In the genomic region with DNA sequence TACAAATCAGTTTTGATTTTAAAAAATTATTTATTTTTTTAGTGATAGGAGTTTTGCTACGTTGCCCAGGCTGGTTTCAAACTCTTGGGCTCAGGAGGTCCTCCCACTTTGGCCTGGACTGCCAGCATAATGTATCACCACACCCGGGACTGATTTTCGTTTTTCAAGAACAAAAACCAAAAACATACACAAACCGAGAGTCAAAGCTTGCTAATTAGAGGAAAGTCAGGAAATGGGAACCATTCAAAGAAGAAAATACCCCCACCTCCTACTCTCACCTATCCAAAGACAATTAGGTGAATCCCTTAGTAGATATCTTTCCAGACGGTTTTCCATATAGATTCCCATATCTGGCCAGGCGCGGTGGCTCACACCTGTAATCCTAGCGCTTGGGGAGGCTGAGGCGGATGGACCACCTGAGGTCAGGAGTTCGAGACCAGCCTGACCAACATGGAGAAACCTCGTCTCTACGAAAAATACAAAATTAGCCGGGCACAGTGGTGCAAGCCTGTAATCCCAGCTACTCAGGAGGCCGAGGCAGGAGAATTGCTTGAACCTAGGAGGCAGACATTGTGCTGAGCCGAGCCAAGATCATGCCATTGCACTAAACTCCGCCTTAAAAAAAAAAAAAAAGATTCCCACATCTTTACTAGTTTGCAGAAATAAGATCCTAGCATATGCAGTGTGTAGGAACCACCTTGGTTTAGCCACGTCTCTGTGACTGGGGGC, we compare ENCODE assay signal across 12 cellular contexts. TPM values are rescaled to one million over a fixed set of nuclear protein-coding genes. Genes with fewer than 3 reads are reported as not detected.
A peak's percentile ranks its signal among the peaks of the same experiment; 100 is the strongest.
DNase-seq lines count a peak whose midpoint lies in the region; ATAC-seq and TF ChIP-seq lines count a peak whose summit lies in the region.
"Had no signal": no experiment of that assay in that cellular context is flagged by ENCODE, and none has a peak within 500 bp of the region (broad histone marks: within the 10 kb centered on the region; RNA-seq: fewer than 3 reads in every experiment).

No MANE protein-coding gene starts in this region.

- H3K27me3 ChIP-seq in Peyer's patch = no peaks in the 10 kb centered on the region
- no peaks in the 10 kb centered on the region for H3K27me3 ChIP-seq in vagina
- H3K27me3 ChIP-seq: pancreas had no signal

- TF ChIP-seq POLR2A in Peyer's patch (IDR thresholded peaks at IDR 0.05) = no peak
- no peak for TF ChIP-seq POLR2A in vagina (IDR thresholded peaks at IDR 0.05)

- H3K36me3 Mint-ChIP-seq in stimulated activated naive CD8-positive, alpha-beta T cell treated with anti-CD3 and anti-CD28 coated beads, Interleukin-15, Interleukin-2, amounts not matched to agents 100 ng/mL and 50 ng/mL, for 24 hours (ENCODE audit: low read depth) = peaks cover 32% of the 10 kb centered on the region
- H3K36me3 Mint-ChIP-seq in effector memory CD8-positive, alpha-beta T cell (ENCODE audit: insufficient read depth) = peaks cover 52% of the 10 kb centered on the region
- H3K36me3 Mint-ChIP-seq: brain had no signal

- ATAC-seq in stimulated activated naive CD8-positive, alpha-beta T cell treated with anti-CD3 and anti-CD28 coated beads, Interleukin-15, Interleukin-2, amounts not matched to agents 100 U/mL and 50 U/mL, for 24 hours = no peak
- ATAC-seq in effector memory CD8-positive, alpha-beta T cell (replicated peaks) = no peak
- no peak for ATAC-seq in HG03045 (IDR thresholded peaks at IDR 0.05; ENCODE audit: unreplicated experiment)

- H3K27me3 Mint-ChIP-seq in stimulated activated naive CD8-positive, alpha-beta T cell treated with anti-CD3 and anti-CD28 coated beads, Interleukin-15, Interleukin-2, amounts not matched to agents 100 ng/mL and 50 ng/mL, for 24 hours = no peaks in the 10 kb centered on the region
- no peaks in the 10 kb centered on the region for H3K27me3 Mint-ChIP-seq in effector memory CD8-positive, alpha-beta T cell

- H3K4me1 ChIP-seq in Peyer's patch = peaks cover 0 to 14% (median 5%) of the 10 kb centered on the region in 4 donors
- peaks cover 16% of the 10 kb centered on the region for H3K4me1 ChIP-seq in vagina
- H3K4me1 ChIP-seq: pancreas had no signal

- H3K9me3 ChIP-seq in Peyer's patch = no peaks in the 10 kb centered on the region
- no peaks in the 10 kb centered on the region for H3K9me3 ChIP-seq in vagina
- H3K9me3 ChIP-seq: pancreas had no signal

- H3K4me3 Mint-ChIP-seq in stimulated activated naive CD8-positive, alpha-beta T cell treated with anti-CD3 and anti-CD28 coated beads, Interleukin-15, Interleukin-2, amounts not matched to agents 100 ng/mL and 50 ng/mL, for 24 hours = peak overlapping the region; percentile 100
- peak overlapping the region; percentile 95 to 100 for H3K4me3 Mint-ChIP-seq in effector memory CD8-positive, alpha-beta T cell
- H3K4me3 Mint-ChIP-seq: brain had no signal

- H3K27ac ChIP-seq in Peyer's patch (peak overlapping the region in 3 of 4 donors; percentile 37 to 85 (median 58)), vagina (peak overlapping the region; percentile 30)
- H3K27ac ChIP-seq: pancreas had no signal

- no peak for DNase-seq in stimulated activated naive CD8-positive, alpha-beta T cell treated with anti-CD3 and anti-CD28 coated beads, Interleukin-15, Interleukin-2, amounts not matched to agents 100 U/mL and 50 U/mL, for 24 hours
- no peak for DNase-seq in Peyer's patch
- no peak for DNase-seq in effector memory CD8-positive, alpha-beta T cell
- no peak for DNase-seq in vagina (ENCODE audit: extremely low spot score in 2 of 2)
- no peak for DNase-seq in dermis blood vessel endothelial cell
- DNase-seq in stimulated activated CD4-positive, alpha-beta T cell treated with anti-CD3 and anti-CD28 coated beads, Interleukin-4, amount 100 ng/mL, for 1 hour = no peak
- DNase-seq: pancreas, T1000 had no signal

- TF ChIP-seq CTCF in Peyer's patch (IDR thresholded peaks at IDR 0.05) (no peak), vagina (IDR thresholded peaks at IDR 0.05) (no peak)

- H3K4me1 Mint-ChIP-seq in stimulated activated naive CD8-positive, alpha-beta T cell treated with anti-CD3 and anti-CD28 coated beads, Interleukin-15, Interleukin-2, amounts not matched to agents 100 ng/mL and 50 ng/mL, for 24 hours (ENCODE audit: low read depth) = peaks cover 70% of the 10 kb centered on the region
- peaks cover 50% of the 10 kb centered on the region in 2 donors for H3K4me1 Mint-ChIP-seq in effector memory CD8-positive, alpha-beta T cell (ENCODE audit: low read depth in 2 of 2)

- H3K36me3 ChIP-seq in Peyer's patch = no peaks in the 10 kb centered on the region
- no peaks in the 10 kb centered on the region for H3K36me3 ChIP-seq in vagina
- H3K36me3 ChIP-seq: pancreas had no signal

- H3K4me3 ChIP-seq in Peyer's patch = peak overlapping the region; percentile 26 to 49 (median 44)
- H3K4me3 ChIP-seq in vagina = no peak overlapping the region

- H3K9me3 Mint-ChIP-seq in stimulated activated naive CD8-positive, alpha-beta T cell treated with anti-CD3 and anti-CD28 coated beads, Interleukin-15, Interleukin-2, amounts not matched to agents 100 ng/mL and 50 ng/mL, for 24 hours = no peaks in the 10 kb centered on the region
- H3K9me3 Mint-ChIP-seq in effector memory CD8-positive, alpha-beta T cell = no peaks in the 10 kb centered on the region

- peak overlapping the region; percentile 99 for H3K27ac Mint-ChIP-seq in stimulated activated naive CD8-positive, alpha-beta T cell treated with anti-CD3 and anti-CD28 coated beads, Interleukin-15, Interleukin-2, amounts not matched to agents 100 ng/mL and 50 ng/mL, for 24 hours
- peak overlapping the region; percentile 99 for H3K27ac Mint-ChIP-seq in effector memory CD8-positive, alpha-beta T cell

- intact Hi-C loops in vagina (cut with DNase I) = no loop called here

RNA-seq across cellular contexts. Expression of a gene that starts 0.9 kb away (rescaled TPM):
- total RNA-seq in Peyer's patch (10 to 100 TPM in 1 of 4 donors, 1 to 10 TPM in 3; 2.5 to 14.0 (median 2.8) TPM), vagina (7.4 TPM), dermis blood vessel endothelial cell (not detected in 2 replicates)
- total RNA-seq: endothelial cell of umbilical vein had no signal

RNA-seq across cellular contexts. Expression of a gene that starts 16.8 kb away (rescaled TPM):
- total RNA-seq in Peyer's patch (10 to 100 TPM; 40.4 to 96.3 (median 47.4) TPM), vagina (13.8 TPM), dermis blood vessel endothelial cell (0.28 and 1.0 TPM in 2 replicates)

Comparison
In these comparisons a context has a peak if more than half of its experiments do, and no peak if none do; other contexts are left out.
1. H3K4me3 ChIP-seq: peak in Peyer's patch (4 of 4); none in vagina (0 of 2).